ENCODE assay signal across 8 cellular contexts in the genomic region with DNA sequence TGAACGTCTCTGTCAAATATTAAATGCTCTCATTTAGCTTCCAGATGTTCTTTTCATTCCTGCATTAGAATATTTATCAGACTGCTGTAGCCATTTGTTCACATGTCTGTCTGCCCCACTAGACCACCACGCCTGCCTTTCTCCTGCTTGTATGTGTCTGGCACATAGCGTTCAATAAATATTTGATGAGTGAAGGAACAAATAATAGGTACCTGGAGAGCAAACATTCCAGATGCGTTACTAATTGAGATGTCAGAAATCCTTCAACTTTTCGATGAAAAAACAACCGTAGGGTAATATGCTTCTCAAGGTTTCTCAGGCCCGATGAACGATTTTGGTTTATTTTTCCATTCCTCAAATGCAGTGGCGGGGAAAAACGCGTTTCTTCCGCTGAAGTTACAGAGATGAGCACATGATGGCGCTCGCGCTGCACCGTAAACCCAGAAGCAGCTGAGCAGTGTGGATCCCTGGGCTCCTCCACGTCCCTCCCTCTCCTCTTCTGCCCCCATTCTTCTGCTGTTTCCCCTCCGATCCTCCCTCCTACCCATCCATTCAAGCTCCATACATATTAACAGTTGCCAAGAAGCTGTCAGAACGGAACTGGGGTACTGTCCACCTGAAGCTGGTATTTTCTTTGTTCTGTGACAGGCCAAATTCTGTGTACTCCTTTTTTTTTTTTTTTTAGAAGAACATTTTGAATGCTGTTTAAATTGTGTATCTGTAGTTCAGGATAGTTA.
DNase-seq lines count a peak whose midpoint lies in the region; ATAC-seq and TF ChIP-seq lines count a peak whose summit lies in the region.

No MANE protein-coding gene starts in this region.

- no peaks in the 10 kb centered on the region for H3K9me3 ChIP-seq in spleen

- H3K27me3 ChIP-seq in spleen (replicated peaks in 1 of 7) = no peaks in the 10 kb centered on the region

- H3K36me3 ChIP-seq in spleen = no peaks in the 10 kb centered on the region

- peak; percentile 81 for ATAC-seq in HG02981 (IDR thresholded peaks at IDR 0.05; ENCODE audit: unreplicated experiment)
- no peak for ATAC-seq in GM19452 (IDR thresholded peaks at IDR 0.05; ENCODE audit: unreplicated experiment)
- no peak for ATAC-seq in GM21619 (IDR thresholded peaks at IDR 0.05; ENCODE audit: unreplicated experiment)

- DNase-seq in DMS79 treated with DMSO at 0.1 percent for 48 hours (lab: John Stamatoyannopoulos, UW) (peak; percentile 86), NCI-H524 treated with DMSO at 0.1 percent for 48 hours (lab: John Stamatoyannopoulos, UW) (peak; percentile 51), T47D (ENCODE audit: low read depth in 1 of 2, low spot score in 1 of 2) (peak; percentile 30 to 90), islet precursor cell (peak; percentile 83), spleen (no peak)

- in situ Hi-C loops in T47D (cut with HindIII; ENCODE audit: low pct_unique_long_range_greater_than_20kb, low sequenced_read_pairs) = no loop called here

- intact Hi-C loops in spleen (cut with DNase I; ENCODE audit: low total_unique reads) = no loop called here

- peak in 9 of 11 experiments; percentile 10 to 65 (median 52) for TF ChIP-seq CTCF in spleen (IDR thresholded peaks at IDR 0.05 in 8 of 11, conservative IDR thresholded peaks at IDR 0.05 in 3 of 11)

- 16 to 18% (median 17%) methylated on average over 19 of the region's 19 CpGs for WGBS in spleen, 5 donors

- H3K4me1 ChIP-seq in spleen = no peaks in the 10 kb centered on the region

- TF ChIP-seq POLR2A in spleen (IDR thresholded peaks at IDR 0.05) = no peak

- H3K4me3 ChIP-seq in spleen = peak overlapping the region in 2 of 8 donors; percentile 14 to 30

- H3K27ac ChIP-seq in spleen = no peak overlapping the region
